Comparison of ENCODE assay signal across 8 cellular contexts in genomic region chrX:153968754-153969124, GRCh38. TPM values are rescaled to one million over a fixed set of nuclear protein-coding genes. Genes with fewer than 3 reads are reported as not detected.
A peak's percentile ranks its signal among the peaks of the same experiment; 100 is the strongest.
DNase-seq lines count a peak whose midpoint lies in the region; ATAC-seq and TF ChIP-seq lines count a peak whose summit lies in the region.

No MANE protein-coding gene starts in this region.

- peak; percentile 65 for DNase-seq in activated CD8-positive, alpha-beta memory T cell treated with anti-CD3 and anti-CD28 coated beads, Interleukin-2, amount 10 ng/mL, durations not matched to agents 7 days and 5 days
- no peak for DNase-seq in activated CD8-positive, alpha-beta memory T cell treated with anti-CD3 and anti-CD28 coated beads for 24 hours
- DNase-seq in SJSA1 (ENCODE audit: low read depth in 1 of 2, low spot score in 2 of 2) (no peak), dorsolateral prefrontal cortex (no peak), osteoblast (ENCODE audit: insufficient read length, low spot score, missing footprints) (no peak), NCI-H748 (lab: John Stamatoyannopoulos, UW; ENCODE audit: unreplicated experiment) (no peak), Ammon's horn (ENCODE audit: low spot score) (no peak)

- TF ChIP-seq CTCF in dorsolateral prefrontal cortex (IDR thresholded peaks at IDR 0.05 in 54 of 56, conservative IDR thresholded peaks at IDR 0.05 in 2 of 56; ENCODE audit: low read depth in 1 of 56, partially characterized antibody in 56 of 56) (peak in 4 of 56 donors; percentile 6 to 10 (median 9)), osteoblast (IDR thresholded peaks at IDR 0.05; ENCODE audit: extremely low read depth, low read depth, low read length) (no peak)

- H3K4me1 ChIP-seq in SJSA1 (replicated peaks) (peaks cover 20% of the 10 kb centered on the region), osteoblast (ENCODE audit: insufficient read depth, low read length) (peaks cover 40% of the 10 kb centered on the region)

- H3K9me3 ChIP-seq in SJSA1 (replicated peaks) = no peaks in the 10 kb centered on the region
- H3K9me3 ChIP-seq in osteoblast (ENCODE audit: low read depth, low read length) = no peaks in the 10 kb centered on the region

- peak overlapping the region; percentile 95 for H3K4me3 Mint-ChIP-seq in activated CD8-positive, alpha-beta memory T cell treated with anti-CD3 and anti-CD28 coated beads, Interleukin-2, amount 10 ng/mL, durations not matched to agents 7 days and 5 days

- ATAC-seq in activated CD8-positive, alpha-beta memory T cell treated with anti-CD3 and anti-CD28 coated beads, Interleukin-2, amount 10 ng/mL, durations not matched to agents 7 days and 5 days = no peak
- no peak for ATAC-seq in HG03175 (IDR thresholded peaks at IDR 0.05; ENCODE audit: unreplicated experiment)

- H4K20me1 ChIP-seq in osteoblast (ENCODE audit: insufficient read depth, low read length) = peaks cover 63% of the 10 kb centered on the region

- peaks cover 24% of the 10 kb centered on the region for H3K36me3 Mint-ChIP-seq in activated CD8-positive, alpha-beta memory T cell treated with anti-CD3 and anti-CD28 coated beads, Interleukin-2, amount 10 ng/mL, durations not matched to agents 7 days and 5 days

- H3K4me3 ChIP-seq in SJSA1 (peak overlapping the region; percentile 86), dorsolateral prefrontal cortex (peak overlapping the region in 58 of 59 donors; percentile 33 to 94 (median 76)), osteoblast (ENCODE audit: insufficient read depth, low read length) (peak overlapping the region; percentile 99)

- no peaks in the 10 kb centered on the region for H3K9me3 Mint-ChIP-seq in activated CD8-positive, alpha-beta memory T cell treated with anti-CD3 and anti-CD28 coated beads, Interleukin-2, amount 10 ng/mL, durations not matched to agents 7 days and 5 days (ENCODE audit: low read depth)

- intact Hi-C loops in dorsolateral prefrontal cortex (cut with DNase I) = loop anchor here in 1 of 2 donors (5.0 kb wide), 1 partner anchor 91 kb away; no protein-coding TSS in a partner anchor

- no peaks in the 10 kb centered on the region for H3K27me3 Mint-ChIP-seq in activated CD8-positive, alpha-beta memory T cell treated with anti-CD3 and anti-CD28 coated beads, Interleukin-2, amount 10 ng/mL, durations not matched to agents 7 days and 5 days

- H3K4me2 ChIP-seq in osteoblast (ENCODE audit: insufficient read depth, low read length) = peak overlapping the region; percentile 94

- H3K27ac ChIP-seq in SJSA1 = no peak overlapping the region
- H3K27ac ChIP-seq in dorsolateral prefrontal cortex = peak overlapping the region in 58 of 59 donors; percentile 29 to 100 (median 98)
- H3K27ac ChIP-seq in osteoblast (ENCODE audit: low read depth, low read length) = peak overlapping the region; percentile 45

- H3K4me1 Mint-ChIP-seq in activated CD8-positive, alpha-beta memory T cell treated with anti-CD3 and anti-CD28 coated beads, Interleukin-2, amount 10 ng/mL, durations not matched to agents 7 days and 5 days = peaks cover 30% of the 10 kb centered on the region

- H3K27me3 ChIP-seq in SJSA1 (replicated peaks) = no peaks in the 10 kb centered on the region
- peaks cover 0 to 42% (median 0%) of the 10 kb centered on the region in 45 donors for H3K27me3 ChIP-seq in dorsolateral prefrontal cortex
- no peaks in the 10 kb centered on the region for H3K27me3 ChIP-seq in osteoblast (ENCODE audit: insufficient read depth, low read length)

- peak overlapping the region; percentile 100 for H3K27ac Mint-ChIP-seq in activated CD8-positive, alpha-beta memory T cell treated with anti-CD3 and anti-CD28 coated beads, Interleukin-2, amount 10 ng/mL, durations not matched to agents 7 days and 5 days

- H3K36me3 ChIP-seq in SJSA1 (peaks cover 48% of the 10 kb centered on the region), osteoblast (ENCODE audit: insufficient read depth, low read length) (peaks cover 3% of the 10 kb centered on the region)

- CTCF ChIA-PET in activated CD8-positive, alpha-beta memory T cell treated with anti-CD3 and anti-CD28 coated beads, Interleukin-2, amount 10 ng/mL, durations not matched to agents 7 days and 5 days (lab: Charles Lee) = interaction anchor here (1.7 to 7.2 kb wide), 3 partner anchors 13 to 44 kb away, joined by 5 to 52 read pairs (median 49); partner anchors contain the start of gene ARHGAP4

- H2AFZ ChIP-seq in osteoblast (ENCODE audit: low read length) = no peak overlapping the region

- H3K79me2 ChIP-seq in osteoblast (ENCODE audit: insufficient read depth, low read length) = peaks cover 67% of the 10 kb centered on the region

RNA-seq across cellular contexts. Expression of gene HCFC1, which starts 2.9 kb away (rescaled TPM):
- total RNA-seq in activated CD8-positive, alpha-beta memory T cell treated with anti-CD3 and anti-CD28 coated beads, Interleukin-2, amount 10 ng/mL, durations not matched to agents 7 days and 5 days = 100 to 1,000 TPM; 136 to 138 TPM
- 24.6 and 42.8 TPM in 2 replicates for total RNA-seq in SJSA1 (2014; rRNA removed; shearing (Covaris generic))
- total RNA-seq in dorsolateral prefrontal cortex = 10 to 100 TPM; 41.2 to 97.5 (median 57.4) TPM
- total RNA-seq in osteoblast = 22.1 and 24.6 TPM in 2 replicates

RNA-seq across cellular contexts. Expression of gene TMEM187, which starts 3.8 kb away (rescaled TPM):
- 10 to 100 TPM in 1 of 2 experiments, 1 to 10 TPM in 1; 8.6 to 10.7 TPM for total RNA-seq in activated CD8-positive, alpha-beta memory T cell treated with anti-CD3 and anti-CD28 coated beads, Interleukin-2, amount 10 ng/mL, durations not matched to agents 7 days and 5 days
- total RNA-seq in SJSA1 (2014; rRNA removed; shearing (Covaris generic)) = 1.1 TPM in 1 of 2 replicates, not detected in the other
- total RNA-seq in dorsolateral prefrontal cortex (10 to 100 TPM in 29 of 120 experiments, 1 to 10 TPM in 91; 2.7 to 17.2 (median 8.0) TPM), osteoblast (6.9 and 8.5 TPM in 2 replicates)

RNA-seq across cellular contexts. Expression of gene RENBP, which starts 24.3 kb away (rescaled TPM):
- 1 to 10 TPM; 6.8 to 7.5 TPM for total RNA-seq in activated CD8-positive, alpha-beta memory T cell treated with anti-CD3 and anti-CD28 coated beads, Interleukin-2, amount 10 ng/mL, durations not matched to agents 7 days and 5 days
- 0.11 TPM in 1 of 2 replicates, not detected in the other for total RNA-seq in SJSA1 (2014; rRNA removed; shearing (Covaris generic))
- 10 to 100 TPM in 115 of 120 experiments, 1 to 10 TPM in 5; 8.2 to 34.2 (median 16.9) TPM for total RNA-seq in dorsolateral prefrontal cortex
- total RNA-seq in osteoblast = 6.5 TPM in 2 replicates

RNA-seq across cellular contexts. Expression of gene NAA10, which starts 33.9 kb away (rescaled TPM):
- total RNA-seq in activated CD8-positive, alpha-beta memory T cell treated with anti-CD3 and anti-CD28 coated beads, Interleukin-2, amount 10 ng/mL, durations not matched to agents 7 days and 5 days = 100 to 1,000 TPM in 1 of 2 experiments, 10 to 100 TPM in 1; 92.8 to 115 TPM
- 119 and 155 TPM in 2 replicates for total RNA-seq in SJSA1 (2014; rRNA removed; shearing (Covaris generic))
- total RNA-seq in dorsolateral prefrontal cortex (100 to 1,000 TPM in 13 of 120 experiments, 10 to 100 TPM in 107; 57.4 to 119 (median 83.8) TPM), osteoblast (43.4 and 46.3 TPM in 2 replicates)

RNA-seq across cellular contexts. Expression of gene ARHGAP4, which starts 42.7 kb away (rescaled TPM):
- 100 to 1,000 TPM; 188 to 300 TPM for total RNA-seq in activated CD8-positive, alpha-beta memory T cell treated with anti-CD3 and anti-CD28 coated beads, Interleukin-2, amount 10 ng/mL, durations not matched to agents 7 days and 5 days
- 0.63 TPM in 1 of 2 replicates, not detected in the other for total RNA-seq in SJSA1 (2014; rRNA removed; shearing (Covaris generic))
- total RNA-seq in dorsolateral prefrontal cortex = 10 to 100 TPM in 106 of 120 experiments, 1 to 10 TPM in 14; 6.4 to 31.6 (median 14.8) TPM
- total RNA-seq in osteoblast = 0.88 and 1.4 TPM in 2 replicates
